Comparison of ENCODE assay signal across 8 cellular contexts in genomic region chr11:16738949-16739262, GRCh38. TPM values are rescaled to one million over a fixed set of nuclear protein-coding genes. Genes with fewer than 3 reads are reported as not detected.
DNase-seq lines count a peak whose midpoint lies in the region; ATAC-seq and TF ChIP-seq lines count a peak whose summit lies in the region.

No MANE protein-coding gene starts in this region.

- ATAC-seq in Right ventricle myocardium inferior (no peak), upper lobe of left lung (ENCODE audit: low FRiP score in 2 of 2) (peak in 1 of 2 donors; percentile 25)

- H3K27me3 ChIP-seq in cardiac muscle cell (no peaks in the 10 kb centered on the region), layer of hippocampus (ENCODE audit: control insufficient read depth, insufficient read depth, low read length) (no peaks in the 10 kb centered on the region), upper lobe of left lung (no peaks in the 10 kb centered on the region)

- 0% methylated on average over 14 of the region's 14 CpGs for WGBS in upper lobe of left lung, 2 donors

- H3K9me3 ChIP-seq in cardiac muscle cell (ENCODE audit: low read depth) (no peaks in the 10 kb centered on the region), upper lobe of left lung (no peaks in the 10 kb centered on the region)

- H3K4me3 ChIP-seq in cardiac muscle cell (peak overlapping the region; percentile 85), upper lobe of left lung (peak overlapping the region; percentile 65 to 78 (median 68))

- DNase-seq in cardiac muscle cell (ENCODE audit: low read depth in 1 of 2, low spot score in 1 of 2) = no peak
- no peak for DNase-seq in Right ventricle myocardium inferior (ENCODE audit: missing footprints)
- no peak for DNase-seq in upper lobe of left lung
- DNase-seq in RPMI8226 = no peak
- no peak for DNase-seq in NCI-H748 treated with DMSO at 0.1 percent for 48 hours (lab: John Stamatoyannopoulos, UW)
- no peak for DNase-seq in NCI-H2227 treated with DMSO at 0.1 percent for 48 hours (lab: John Stamatoyannopoulos, UW)

- H3K36me3 ChIP-seq in cardiac muscle cell = no peaks in the 10 kb centered on the region
- H3K36me3 ChIP-seq in upper lobe of left lung = no peaks in the 10 kb centered on the region

- intact Hi-C loops in Right ventricle myocardium inferior (cut with DNase I) = loop anchor here (5.0 to 10.0 kb wide), 3 partner anchors 754 to 1134 kb away; no protein-coding TSS in a partner anchor

- H3K27ac ChIP-seq in cardiac muscle cell = peak overlapping the region; percentile 99
- peak overlapping the region; percentile 92 for H3K27ac ChIP-seq in VCaP
- peak overlapping the region; percentile 94 for H3K27ac ChIP-seq in layer of hippocampus (ENCODE audit: low read depth, low read length)
- peak overlapping the region; percentile 94 to 99 (median 97) for H3K27ac ChIP-seq in upper lobe of left lung

- TF ChIP-seq EP300 in upper lobe of left lung (IDR thresholded peaks at IDR 0.05) = no peak

- H3K4me1 ChIP-seq in cardiac muscle cell (ENCODE audit: low read depth) (peaks cover 5% of the 10 kb centered on the region), upper lobe of left lung (peaks cover 36 to 51% (median 39%) of the 10 kb centered on the region in 4 donors)

- TF ChIP-seq CTCF in cardiac muscle cell (IDR thresholded peaks at IDR 0.05; ENCODE audit: low read depth, low read length) (no peak), VCaP (conservative IDR thresholded peaks at IDR 0.05) (no peak), upper lobe of left lung (IDR thresholded peaks at IDR 0.05) (no peak)

- no peak for TF ChIP-seq POLR2A in upper lobe of left lung (IDR thresholded peaks at IDR 0.05)

RNA-seq across cellular contexts. Expression of gene C11orf58, which starts 0.5 kb away (rescaled TPM):
- total RNA-seq in cardiac muscle cell (183 and 232 TPM in 2 replicates), Right ventricle myocardium inferior (102 TPM), upper lobe of left lung (100 to 1,000 TPM in 5 of 6 donors, 10 to 100 TPM in 1; 99.9 to 179 (median 112) TPM)
- polyA plus RNA-seq in cardiac muscle cell = 157 and 188 TPM in 2 replicates
